In the genomic region with DNA sequence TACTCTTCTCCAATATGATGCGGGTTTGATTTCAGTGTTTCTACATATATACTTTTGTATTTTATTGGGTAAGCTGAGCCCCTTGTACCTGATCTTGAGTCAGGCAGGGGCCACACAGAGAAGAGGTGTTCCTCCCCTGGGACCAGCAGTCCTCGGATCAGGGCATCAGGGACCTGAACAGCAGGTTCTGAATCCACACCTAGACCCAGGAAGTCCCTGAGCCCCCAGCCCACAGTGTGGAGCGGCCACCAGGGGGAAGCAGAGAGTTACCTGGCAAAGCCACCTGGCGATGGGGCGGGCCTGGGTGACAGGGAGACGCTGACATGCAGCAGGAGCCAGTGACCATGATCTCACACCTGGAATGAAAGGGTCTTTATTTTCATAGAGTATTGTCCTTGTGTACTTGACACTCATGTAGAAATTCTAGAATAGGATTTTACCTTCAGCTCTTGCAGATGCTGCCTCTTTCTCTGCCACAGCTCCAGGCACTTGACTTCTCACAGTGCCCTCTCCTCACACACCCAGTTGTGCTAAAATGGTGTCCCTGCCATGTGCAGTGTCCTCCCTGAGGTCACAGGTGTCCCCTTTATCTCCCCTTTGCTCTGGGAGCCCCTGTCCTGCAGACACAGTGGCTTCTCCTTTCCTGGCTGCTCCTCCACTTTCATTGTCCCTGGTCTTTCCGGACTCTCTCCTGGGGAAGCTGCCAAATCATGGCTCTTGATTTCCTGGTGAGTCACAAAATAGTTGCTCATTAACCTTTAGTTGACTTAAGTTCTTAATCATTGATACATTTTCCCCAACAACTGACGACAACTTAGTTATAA, we compare ENCODE assay signal across 8 cellular contexts. TPM values are rescaled to one million over a fixed set of nuclear protein-coding genes. Genes with fewer than 3 reads are reported as not detected.
A peak's percentile ranks its signal among the peaks of the same experiment; 100 is the strongest.
DNase-seq lines count a peak whose midpoint lies in the region; ATAC-seq and TF ChIP-seq lines count a peak whose summit lies in the region.

No MANE protein-coding gene starts in this region.

- no peaks in the 10 kb centered on the region for H3K36me3 Mint-ChIP-seq in natural killer cell treated with Interleukin-12 subunit alpha and Interleukin-12 subunit beta and Interleukin-15 and Interleukin-18, amount 100 ng/mL, for 72 hours

- H3K9me3 ChIP-seq in DOHH2 (ENCODE audit: control insufficient read depth, insufficient read depth, low read length) (no peaks in the 10 kb centered on the region), upper lobe of left lung (no peaks in the 10 kb centered on the region)

- TF ChIP-seq CTCF in DOHH2 (IDR thresholded peaks at IDR 0.05; ENCODE audit: low read depth, low read length, poor library complexity, severe bottlenecking) (peak; percentile 99), NB4 (IDR thresholded peaks at IDR 0.05; ENCODE audit: low read depth, low read length) (peak; percentile 72), choroid plexus epithelial cell (conservative IDR thresholded peaks at IDR 0.05; ENCODE audit: low read depth, low read length) (peak; percentile 70), upper lobe of left lung (IDR thresholded peaks at IDR 0.05) (peak in 5 of 6 experiments; percentile 13 to 64 (median 44)), coronary artery (IDR thresholded peaks at IDR 0.05) (no peak)

- no peak for TF ChIP-seq EP300 in upper lobe of left lung (IDR thresholded peaks at IDR 0.05)

- H3K4me3 ChIP-seq in DOHH2 (ENCODE audit: low read length) = peak overlapping the region; percentile 62
- H3K4me3 ChIP-seq in NB4 (ENCODE audit: low read depth, low read length) = no peak overlapping the region
- H3K4me3 ChIP-seq in choroid plexus epithelial cell (ENCODE audit: low read depth, low read length) = no peak overlapping the region
- no peak overlapping the region for H3K4me3 ChIP-seq in upper lobe of left lung
- no peak overlapping the region for H3K4me3 ChIP-seq in coronary artery

- H3K36me3 ChIP-seq in DOHH2 (ENCODE audit: control insufficient read depth, low read length) (no peaks in the 10 kb centered on the region), upper lobe of left lung (no peaks in the 10 kb centered on the region)

- H3K4me1 ChIP-seq in DOHH2 (ENCODE audit: control insufficient read depth, low read length) (peaks cover 91% of the 10 kb centered on the region), upper lobe of left lung (peaks cover 4 to 17% (median 12%) of the 10 kb centered on the region in 4 donors)

- no peaks in the 10 kb centered on the region for H3K4me1 Mint-ChIP-seq in natural killer cell treated with Interleukin-12 subunit alpha and Interleukin-12 subunit beta and Interleukin-15 and Interleukin-18, amount 100 ng/mL, for 72 hours (ENCODE audit: low read depth in 2 of 2)

- no peaks in the 10 kb centered on the region for H3K9me2 ChIP-seq in DOHH2 (replicated peaks; ENCODE audit: control insufficient read depth, low read length)

- no peaks in the 10 kb centered on the region for H4K20me1 ChIP-seq in DOHH2 (ENCODE audit: control insufficient read depth, insufficient read depth, low read depth, low read length)

- peak overlapping the region in 1 of 2 donors; percentile 23 for H3K27ac Mint-ChIP-seq in natural killer cell treated with Interleukin-12 subunit alpha and Interleukin-12 subunit beta and Interleukin-15 and Interleukin-18, amount 100 ng/mL, for 72 hours

- H3K4me2 ChIP-seq in DOHH2 (ENCODE audit: low read length) = peak overlapping the region; percentile 83

- peak; percentile 31 for DNase-seq in NB4 (ENCODE audit: low read depth)
- DNase-seq in activated CD4-positive, alpha-beta T cell treated with anti-CD3 and anti-CD28 coated beads for 1 hour = peak; percentile 46
- DNase-seq in choroid plexus epithelial cell (ENCODE audit: low read depth) = peak; percentile 53
- DNase-seq in natural killer cell treated with Interleukin-12 subunit alpha and Interleukin-12 subunit beta and Interleukin-15 and Interleukin-18, amount 100 ng/mL, for 72 hours (ENCODE audit: low spot score) = peak; percentile 63
- peak in 1 of 2 donors; percentile 33 for DNase-seq in upper lobe of left lung
- DNase-seq in coronary artery (ENCODE audit: low spot score) = no peak

- H3K4me3 Mint-ChIP-seq in natural killer cell treated with Interleukin-12 subunit alpha and Interleukin-12 subunit beta and Interleukin-15 and Interleukin-18, amount 100 ng/mL, for 72 hours = no peak overlapping the region

- H3K27me3 ChIP-seq in DOHH2 (ENCODE audit: control insufficient read depth, low read length) (no peaks in the 10 kb centered on the region), upper lobe of left lung (no peaks in the 10 kb centered on the region)

- H3K79me2 ChIP-seq in DOHH2 (ENCODE audit: control insufficient read depth, low read length) = no peaks in the 10 kb centered on the region

- peak overlapping the region; percentile 97 for H3K27ac ChIP-seq in DOHH2 (ENCODE audit: low read depth, low read length)
- H3K27ac ChIP-seq in upper lobe of left lung = no peak overlapping the region
- H3K27ac ChIP-seq in coronary artery = no peak overlapping the region

- H3K9me3 Mint-ChIP-seq in natural killer cell treated with Interleukin-12 subunit alpha and Interleukin-12 subunit beta and Interleukin-15 and Interleukin-18, amount 100 ng/mL, for 72 hours = no peaks in the 10 kb centered on the region

- ATAC-seq in natural killer cell treated with Interleukin-12 subunit alpha and Interleukin-12 subunit beta and Interleukin-15 and Interleukin-18, amount 100 ng/mL, for 72 hours = no peak
- ATAC-seq in upper lobe of left lung (ENCODE audit: low FRiP score in 2 of 2) (peak in 1 of 2 donors; percentile 80), HG02981 (IDR thresholded peaks at IDR 0.05; ENCODE audit: unreplicated experiment) (no peak)

- H3F3A ChIP-seq in DOHH2 (ENCODE audit: control insufficient read depth, insufficient read depth) = peaks cover 30% of the 10 kb centered on the region

- H3K27me3 Mint-ChIP-seq in natural killer cell treated with Interleukin-12 subunit alpha and Interleukin-12 subunit beta and Interleukin-15 and Interleukin-18, amount 100 ng/mL, for 72 hours = peaks cover 0 to 4% of the 10 kb centered on the region in 2 donors

- no peak for TF ChIP-seq POLR2A in NB4 (IDR thresholded peaks at IDR 0.05; ENCODE audit: extremely low read depth, insufficient read length)
- TF ChIP-seq POLR2A in upper lobe of left lung (IDR thresholded peaks at IDR 0.05) = no peak

- 48 to 54% methylated on average over 8 of the region's 8 CpGs for WGBS in upper lobe of left lung, 2 donors

RNA-seq across cellular contexts. Expression of a gene that starts 48.5 kb away (rescaled TPM):
- total RNA-seq in natural killer cell treated with Interleukin-12 subunit alpha and Interleukin-12 subunit beta and Interleukin-15 and Interleukin-18, amount 100 ng/mL, for 72 hours = not detected
- 1 to 10 TPM in 3 of 6 donors, under 1 TPM in 1, not detected in 2; 0.89 to 5.3 (median 4.3) TPM for total RNA-seq in upper lobe of left lung
